1 cellular context compared by ENCODE assay signal in genomic region chr21:17796037-17796403, GRCh38.
TF ChIP-seq lines count a peak whose summit lies in the region.

No MANE protein-coding gene starts in this region.

TF ChIP-seq in HepG2, 621 proteins besides CTCF, POLR2A, EP300 and RAD21:
- no peak for TF ChIP-seq AGO2 (optimal IDR thresholded peaks at IDR 0.05; ENCODE audit: low read depth, low read length)
- TF ChIP-seq ZNF503 (CRISPR knock-in tag; IDR thresholded peaks at IDR 0.05): no peak
- TF ChIP-seq CC2D1A (CRISPR knock-in tag; IDR thresholded peaks at IDR 0.05): no peak
- TF ChIP-seq, protein P1, sequence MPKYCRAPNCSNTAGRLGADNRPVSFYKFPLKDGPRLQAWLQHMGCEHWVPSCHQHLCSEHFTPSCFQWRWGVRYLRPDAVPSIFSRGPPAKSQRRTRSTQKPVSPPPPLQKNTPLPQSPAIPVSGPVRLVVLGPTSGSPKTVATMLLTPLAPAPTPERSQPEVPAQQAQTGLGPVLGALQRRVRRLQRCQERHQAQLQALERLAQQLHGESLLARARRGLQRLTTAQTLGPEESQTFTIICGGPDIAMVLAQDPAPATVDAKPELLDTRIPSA (CRISPR knock-in tag; IDR thresholded peaks at IDR 0.05; ENCODE audit: borderline replicate concordance): no peak
- TF ChIP-seq, protein P2, sequence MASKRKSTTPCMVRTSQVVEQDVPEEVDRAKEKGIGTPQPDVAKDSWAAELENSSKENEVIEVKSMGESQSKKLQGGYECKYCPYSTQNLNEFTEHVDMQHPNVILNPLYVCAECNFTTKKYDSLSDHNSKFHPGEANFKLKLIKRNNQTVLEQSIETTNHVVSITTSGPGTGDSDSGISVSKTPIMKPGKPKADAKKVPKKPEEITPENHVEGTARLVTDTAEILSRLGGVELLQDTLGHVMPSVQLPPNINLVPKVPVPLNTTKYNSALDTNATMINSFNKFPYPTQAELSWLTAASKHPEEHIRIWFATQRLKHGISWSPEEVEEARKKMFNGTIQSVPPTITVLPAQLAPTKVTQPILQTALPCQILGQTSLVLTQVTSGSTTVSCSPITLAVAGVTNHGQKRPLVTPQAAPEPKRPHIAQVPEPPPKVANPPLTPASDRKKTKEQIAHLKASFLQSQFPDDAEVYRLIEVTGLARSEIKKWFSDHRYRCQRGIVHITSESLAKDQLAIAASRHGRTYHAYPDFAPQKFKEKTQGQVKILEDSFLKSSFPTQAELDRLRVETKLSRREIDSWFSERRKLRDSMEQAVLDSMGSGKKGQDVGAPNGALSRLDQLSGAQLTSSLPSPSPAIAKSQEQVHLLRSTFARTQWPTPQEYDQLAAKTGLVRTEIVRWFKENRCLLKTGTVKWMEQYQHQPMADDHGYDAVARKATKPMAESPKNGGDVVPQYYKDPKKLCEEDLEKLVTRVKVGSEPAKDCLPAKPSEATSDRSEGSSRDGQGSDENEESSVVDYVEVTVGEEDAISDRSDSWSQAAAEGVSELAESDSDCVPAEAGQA (IDR thresholded peaks at IDR 0.05; ENCODE audit: low read depth): no peak
- TF ChIP-seq, protein P2 (CRISPR knock-in tag; IDR thresholded peaks at IDR 0.05; ENCODE audit: borderline replicate concordance): no peak
- no peak for TF ChIP-seq BCL3 (CRISPR knock-in tag; IDR thresholded peaks at IDR 0.05)
- no peak for TF ChIP-seq ZNF232 (CRISPR knock-in tag; IDR thresholded peaks at IDR 0.05; ENCODE audit: borderline replicate concordance)
- TF ChIP-seq ZBTB7B (CRISPR knock-in tag; IDR thresholded peaks at IDR 0.05): no peak
- TF ChIP-seq, protein P3, sequence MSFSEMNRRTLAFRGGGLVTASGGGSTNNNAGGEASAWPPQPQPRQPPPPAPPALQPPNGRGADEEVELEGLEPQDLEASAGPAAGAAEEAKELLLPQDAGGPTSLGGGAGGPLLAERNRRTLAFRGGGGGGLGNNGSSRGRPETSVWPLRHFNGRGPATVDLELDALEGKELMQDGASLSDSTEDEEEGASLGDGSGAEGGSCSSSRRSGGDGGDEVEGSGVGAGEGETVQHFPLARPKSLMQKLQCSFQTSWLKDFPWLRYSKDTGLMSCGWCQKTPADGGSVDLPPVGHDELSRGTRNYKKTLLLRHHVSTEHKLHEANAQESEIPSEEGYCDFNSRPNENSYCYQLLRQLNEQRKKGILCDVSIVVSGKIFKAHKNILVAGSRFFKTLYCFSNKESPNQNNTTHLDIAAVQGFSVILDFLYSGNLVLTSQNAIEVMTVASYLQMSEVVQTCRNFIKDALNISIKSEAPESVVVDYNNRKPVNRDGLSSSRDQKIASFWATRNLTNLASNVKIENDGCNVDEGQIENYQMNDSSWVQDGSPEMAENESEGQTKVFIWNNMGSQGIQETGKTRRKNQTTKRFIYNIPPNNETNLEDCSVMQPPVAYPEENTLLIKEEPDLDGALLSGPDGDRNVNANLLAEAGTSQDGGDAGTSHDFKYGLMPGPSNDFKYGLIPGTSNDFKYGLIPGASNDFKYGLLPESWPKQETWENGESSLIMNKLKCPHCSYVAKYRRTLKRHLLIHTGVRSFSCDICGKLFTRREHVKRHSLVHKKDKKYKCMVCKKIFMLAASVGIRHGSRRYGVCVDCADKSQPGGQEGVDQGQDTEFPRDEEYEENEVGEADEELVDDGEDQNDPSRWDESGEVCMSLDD (CRISPR knock-in tag; IDR thresholded peaks at IDR 0.05; ENCODE audit: borderline replicate concordance): no peak
- TF ChIP-seq ZNF788 (CRISPR knock-in tag; IDR thresholded peaks at IDR 0.05; ENCODE audit: borderline replicate concordance): no peak
- no peak for TF ChIP-seq NR2F2 (IDR thresholded peaks at IDR 0.05; ENCODE audit: borderline replicate concordance, low read depth)
- no peak for TF ChIP-seq KMT2A (CRISPR knock-in tag; IDR thresholded peaks at IDR 0.05)
- no peak for TF ChIP-seq ZNF614 (CRISPR knock-in tag; IDR thresholded peaks at IDR 0.05; ENCODE audit: borderline replicate concordance)
- TF ChIP-seq SRSF1 (optimal IDR thresholded peaks at IDR 0.05; ENCODE audit: low read depth, low read length): no peak
- TF ChIP-seq ZNF547 (CRISPR knock-in tag; IDR thresholded peaks at IDR 0.05): no peak
- TF ChIP-seq KLF6 (CRISPR knock-in tag; IDR thresholded peaks at IDR 0.05): no peak
